ENCODE assay signal across 17 cellular contexts in the genomic region with DNA sequence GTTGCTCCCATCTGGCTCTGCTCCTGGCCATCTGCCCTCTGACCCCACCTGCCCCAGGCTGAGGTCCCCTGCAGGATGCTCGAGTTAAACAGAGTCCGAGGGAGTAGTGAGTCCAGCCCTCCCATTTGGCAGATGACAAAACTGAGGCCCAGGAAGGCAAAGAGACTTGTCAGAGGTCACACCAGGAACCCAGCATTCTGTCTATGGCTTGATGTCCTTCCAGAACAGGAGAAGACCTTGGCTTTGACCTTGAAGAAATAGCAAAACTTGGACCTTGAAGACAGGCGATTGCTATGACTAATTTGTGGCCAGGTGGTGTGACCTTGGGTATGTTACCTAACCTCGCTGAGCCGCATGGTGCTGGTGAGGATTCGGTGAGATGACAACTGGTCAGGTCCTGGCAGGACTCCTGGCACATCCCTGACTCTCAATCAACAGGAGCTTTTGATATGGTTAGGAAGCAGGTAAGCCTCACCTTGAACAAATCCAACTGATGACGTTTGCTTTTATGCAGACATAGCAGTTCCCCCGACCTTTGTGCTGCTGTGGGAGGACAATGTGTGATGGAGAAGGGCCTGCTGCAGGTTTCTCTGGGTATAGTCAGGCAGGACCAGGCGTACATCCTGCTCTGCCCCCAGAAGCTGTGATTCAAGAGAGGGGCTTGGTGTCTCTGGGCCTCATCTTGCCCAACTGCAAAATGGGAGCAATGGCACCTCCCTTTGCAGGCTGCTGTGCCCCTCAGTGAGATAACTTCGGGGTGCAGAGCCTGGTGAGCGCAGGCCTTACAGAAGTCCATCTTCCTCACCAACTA.
DNase-seq lines count a peak whose midpoint lies in the region; ATAC-seq and TF ChIP-seq lines count a peak whose summit lies in the region.
"Had no signal": no experiment of that assay in that cellular context is flagged by ENCODE, and none has a peak within 500 bp of the region (broad histone marks: within the 10 kb centered on the region; RNA-seq: fewer than 3 reads in every experiment).

No MANE protein-coding gene starts in this region.

- H3K36me3 Mint-ChIP-seq in activated naive CD4-positive, alpha-beta T cell treated with anti-CD3 and anti-CD28 coated beads, Interleukin-2, amount 50 U/mL, for 24 hours, result no peaks in the 10 kb centered on the region
- no peaks in the 10 kb centered on the region for H3K36me3 Mint-ChIP-seq in WTC11

- TF ChIP-seq CTCF in WTC11 (IDR thresholded peaks at IDR 0.05) (no peak), spleen (IDR thresholded peaks at IDR 0.05 in 8 of 11, conservative IDR thresholded peaks at IDR 0.05 in 3 of 11) (no peak), GM20000 (IDR thresholded peaks at IDR 0.05; ENCODE audit: extremely low read depth, missing control alignments) (no peak)

- H3K36me3 ChIP-seq in spleen, result no peaks in the 10 kb centered on the region
- H3K36me3 ChIP-seq: ovary, suprapubic skin had no signal

- no peaks in the 10 kb centered on the region for H3K9me3 ChIP-seq in spleen
- H3K9me3 ChIP-seq: ovary, suprapubic skin had no signal

- peak overlapping the region in 6 of 8 donors; percentile 61 to 80 (median 70) for H3K27ac ChIP-seq in spleen
- H3K27ac ChIP-seq: suprapubic skin had no signal

- POLR2A ChIA-PET in WTC11 (lab: Charles Lee), result no interaction called here

- no peaks in the 10 kb centered on the region for H3K27me3 Mint-ChIP-seq in activated naive CD4-positive, alpha-beta T cell treated with anti-CD3 and anti-CD28 coated beads, Interleukin-2, amount 50 U/mL, for 24 hours
- H3K27me3 Mint-ChIP-seq in WTC11 (ENCODE audit: low read depth), result peaks cover 3% of the 10 kb centered on the region; the same call in 1 of the 2 replicates

- no peak overlapping the region for H3K4me3 ChIP-seq in spleen
- H3K4me3 ChIP-seq: ovary, suprapubic skin had no signal

- CTCF ChIA-PET in WTC11 (lab: Charles Lee), result interaction anchor here (0.6 to 1.2 kb wide), 6 partner anchors 40 to 683 kb away, joined by 3 to 5 read pairs (median 3); no protein-coding TSS in a partner anchor

- TF ChIP-seq POLR2A in spleen (IDR thresholded peaks at IDR 0.05), result no peak

- intact Hi-C loops in left colon (cut with DNase I, micrococcal nuclease), result no loop called here
- intact Hi-C loops in spleen (cut with DNase I; ENCODE audit: low total_unique reads), result no loop called here

- H3K4me3 Mint-ChIP-seq in activated naive CD4-positive, alpha-beta T cell treated with anti-CD3 and anti-CD28 coated beads, Interleukin-2, amount 50 U/mL, for 24 hours, result no peak overlapping the region
- no peak overlapping the region for H3K4me3 Mint-ChIP-seq in WTC11
- H3K4me3 Mint-ChIP-seq: endodermal cell had no signal

- ATAC-seq in WTC11 (no peak), left colon (peak; percentile 31), GM19328 (IDR thresholded peaks at IDR 0.05; ENCODE audit: unreplicated experiment) (no peak)

- DNase-seq in activated naive CD4-positive, alpha-beta T cell (lab: John Stamatoyannopoulos, UW), result no peak
- no peak for DNase-seq in WTC11 (ENCODE audit: low spot score)
- DNase-seq in left colon, result no peak
- DNase-seq in spleen, result no peak
- DNase-seq in GM20000 (ENCODE audit: low spot score), result no peak
- DNase-seq in occipital lobe (lab: John Stamatoyannopoulos, UW), result no peak
- DNase-seq: activated CD4-positive, alpha-beta T cell treated with anti-CD3 and anti-CD28 coated beads, Interleukin-2, amount 50 U/mL, for 4 hours; EL; endodermal cell; left cardiac atrium; NCI-H2081 treated with DMSO at 0.1 percent for 48 hours; NCI-H510A treated with DMSO at 0.1 percent for 48 hours; stimulated activated CD4-positive, alpha-beta T cell treated with anti-CD3 and anti-CD28 coated beads, Interleukin-2, amount 100 ng/mL, for 48 hours had no signal

- 56 to 67% (median 64%) methylated on average over 11 of the region's 11 CpGs for WGBS in spleen, 5 donors

- peak overlapping the region; percentile 14 for H3K27ac Mint-ChIP-seq in activated naive CD4-positive, alpha-beta T cell treated with anti-CD3 and anti-CD28 coated beads, Interleukin-2, amount 50 U/mL, for 24 hours
- no peak overlapping the region for H3K27ac Mint-ChIP-seq in WTC11
- H3K27ac Mint-ChIP-seq: endodermal cell had no signal

- no peaks in the 10 kb centered on the region for H3K9me3 Mint-ChIP-seq in activated naive CD4-positive, alpha-beta T cell treated with anti-CD3 and anti-CD28 coated beads, Interleukin-2, amount 50 U/mL, for 24 hours
- H3K9me3 Mint-ChIP-seq in WTC11, result no peaks in the 10 kb centered on the region
- H3K9me3 Mint-ChIP-seq: endodermal cell had no signal

- peaks cover 5% of the 10 kb centered on the region for H3K4me1 Mint-ChIP-seq in activated naive CD4-positive, alpha-beta T cell treated with anti-CD3 and anti-CD28 coated beads, Interleukin-2, amount 50 U/mL, for 24 hours
- peaks cover 10% of the 10 kb centered on the region; the same call in 1 of the 2 replicates for H3K4me1 Mint-ChIP-seq in WTC11

- no peaks in the 10 kb centered on the region for H3K27me3 ChIP-seq in spleen (replicated peaks in 1 of 7)
- H3K27me3 ChIP-seq: ovary, suprapubic skin had no signal

- peaks cover 6 to 27% (median 20%) of the 10 kb centered on the region in 6 donors for H3K4me1 ChIP-seq in spleen

TF ChIP-seq in WTC11, 78 proteins besides CTCF, POLR2A, EP300 and RAD21:
- TF ChIP-seq, protein P1, sequence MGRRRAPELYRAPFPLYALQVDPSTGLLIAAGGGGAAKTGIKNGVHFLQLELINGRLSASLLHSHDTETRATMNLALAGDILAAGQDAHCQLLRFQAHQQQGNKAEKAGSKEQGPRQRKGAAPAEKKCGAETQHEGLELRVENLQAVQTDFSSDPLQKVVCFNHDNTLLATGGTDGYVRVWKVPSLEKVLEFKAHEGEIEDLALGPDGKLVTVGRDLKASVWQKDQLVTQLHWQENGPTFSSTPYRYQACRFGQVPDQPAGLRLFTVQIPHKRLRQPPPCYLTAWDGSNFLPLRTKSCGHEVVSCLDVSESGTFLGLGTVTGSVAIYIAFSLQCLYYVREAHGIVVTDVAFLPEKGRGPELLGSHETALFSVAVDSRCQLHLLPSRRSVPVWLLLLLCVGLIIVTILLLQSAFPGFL (CRISPR knock-in tag; IDR thresholded peaks at IDR 0.05; ENCODE audit: borderline replicate concordance), result 0 out of 2 replicates have a peak, but pooled peaks have one; percentile 17
- TF ChIP-seq ZNF219 (CRISPR knock-in tag; IDR thresholded peaks at IDR 0.05; ENCODE audit: borderline replicate concordance), result no peak
